ENCODE assay signal across 8 cellular contexts in the genomic region with DNA sequence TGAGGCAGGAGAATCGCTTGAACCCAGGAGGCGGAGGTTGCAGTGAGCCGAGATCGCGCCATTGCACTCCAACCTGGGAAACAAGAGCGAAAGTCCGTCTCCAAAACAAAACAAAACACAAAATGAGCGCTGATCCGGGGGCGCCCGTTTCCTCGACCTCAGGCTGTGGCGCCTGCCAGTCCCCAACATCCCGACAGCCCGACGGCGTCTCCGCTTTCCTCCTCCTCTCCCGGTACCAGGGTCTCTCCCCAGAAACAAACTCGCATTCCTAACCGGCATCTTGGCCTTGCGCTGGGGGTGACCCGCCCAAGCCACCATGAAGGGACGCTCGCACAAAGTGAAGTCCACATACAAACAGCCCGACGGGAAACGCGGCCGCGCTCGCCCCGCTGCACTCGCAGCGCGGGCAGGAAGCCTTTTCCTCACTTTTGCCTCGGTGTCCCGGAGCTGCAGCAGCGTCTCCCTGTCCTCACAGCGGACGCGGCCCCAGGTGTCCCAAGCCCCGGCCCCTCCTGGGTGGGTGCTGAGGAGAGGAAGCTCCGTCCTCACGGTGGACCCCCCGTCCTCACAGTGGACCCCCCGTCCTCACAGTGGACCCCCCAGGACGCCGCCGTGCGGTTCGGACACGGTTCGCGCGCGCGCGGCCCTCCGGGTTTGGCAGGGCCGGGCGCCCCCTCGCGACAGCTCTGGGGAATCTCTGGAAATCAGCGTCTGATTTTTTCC. TPM values are rescaled to one million over a fixed set of nuclear protein-coding genes. Genes with fewer than 3 reads are reported as not detected.
DNase-seq lines count a peak whose midpoint lies in the region; TF ChIP-seq lines count a peak whose summit lies in the region.
"Not testable (repeated sequence)": the region's sequence is repeated elsewhere in the genome, so short reads cannot be mapped to it uniquely, and the experiment has no call there.

No MANE protein-coding gene starts in this region.

- H3K27me3 ChIP-seq in A673 (replicated peaks; ENCODE audit: insufficient read depth, low read depth, low read length, poor library complexity) = not testable (repeated sequence)
- H3K27me3 ChIP-seq in mononuclear cell (ENCODE audit: insufficient read depth, low read length) = peaks cover 20% of the 10 kb centered on the region

- not testable (repeated sequence) for H3K27ac ChIP-seq in A673 (ENCODE audit: low read depth, low read length, poor library complexity, severe bottlenecking)

- CTCF ChIA-PET in A673 (lab: Charles Lee) = not testable (repeated sequence)

- intact Hi-C loops in A673 (cut with micrococcal nuclease; ENCODE audit: unreplicated experiment) = not testable (repeated sequence)

- H3K36me3 ChIP-seq in A673 (ENCODE audit: insufficient read depth, low read length, poor library complexity, severe bottlenecking) = not testable (repeated sequence)

- H3K4me3 ChIP-seq in A673 (ENCODE audit: low read depth, low read length, poor library complexity, severe bottlenecking) = peak overlapping the region; percentile 58
- H3K4me3 ChIP-seq in GM12865 (ENCODE audit: low read depth, low read length) = peak overlapping the region; percentile 24; the same call in 1 of the 2 replicates
- H3K4me3 ChIP-seq in astrocyte of the spinal cord (ENCODE audit: low read depth, low read length) = peak overlapping the region; percentile 46
- H3K4me3 ChIP-seq in mononuclear cell (ENCODE audit: low read length) = peak overlapping the region; percentile 30

- DNase-seq in A673 (ENCODE audit: low spot score) (peak; percentile 66), GM12865 (ENCODE audit: low read depth) (peak; percentile 9), NCI-H2171 treated with DMSO at 0.1 percent for 48 hours (lab: John Stamatoyannopoulos, UW) (peak; percentile 41), astrocyte of the spinal cord (ENCODE audit: low read depth, low spot score) (peak; percentile 56), glomerular visceral epithelial cell (ENCODE audit: extremely low spot score) (peak; percentile 48)
- peak; percentile 19 to 24 for DNase-seq in activated CD4-positive, alpha-beta T cell treated with anti-CD3 and anti-CD28 coated beads for 24 hours (ENCODE audit: low read depth in 2 of 2)
- peak; percentile 31 for DNase-seq in stimulated activated CD4-positive, alpha-beta T cell treated with anti-CD3 and anti-CD28 coated beads, Interleukin-1b, Interleukin-23, amount 100 ng/mL, for 48 hours

- H3K9me3 ChIP-seq in A673 (ENCODE audit: low read depth, low read length, poor library complexity, severe bottlenecking); mononuclear cell (ENCODE audit: low read depth, low read length): not testable (repeated sequence)

- not testable (repeated sequence) for BruUV-seq in A673 (replicated peaks; lab: Mats Ljungman, UMichigan)

- in situ Hi-C loops in astrocyte of the spinal cord (cut with HindIII; ENCODE audit: low sequenced_read_pairs) = not testable (repeated sequence)

- H3K4me1 ChIP-seq in A673 (ENCODE audit: insufficient read depth, low read length, poor library complexity, severe bottlenecking) = not testable (repeated sequence)
- H3K4me1 ChIP-seq in mononuclear cell (ENCODE audit: insufficient read depth, low read length) = peaks cover 13% of the 10 kb centered on the region

- POLR2A ChIA-PET in A673 (lab: Charles Lee; ENCODE audit: low non-redundant PET) = not testable (repeated sequence)

- TF ChIP-seq CTCF in A673 (conservative IDR thresholded peaks at IDR 0.05; ENCODE audit: low read depth, low read length) (peak; percentile 77), GM12865 (IDR thresholded peaks at IDR 0.05; ENCODE audit: insufficient read depth, low read depth, low read length, missing control alignments) (peak; percentile 36), astrocyte of the spinal cord (IDR thresholded peaks at IDR 0.05; ENCODE audit: low read depth, low read length) (peak; percentile 75)

RNA-seq across cellular contexts. Expression of gene TUBB8, which starts 24.6 kb away (rescaled TPM):
- total RNA-seq in A673 (2021) (0.24 and 0.35 TPM in 2 replicates), mononuclear cell (0.21 TPM)

Comparison
In these comparisons a context has a peak if more than half of its experiments do, and no peak if none do; other contexts are left out.
1. DNase-seq: peak in every context shown above with its lines; median percentile 66 in A673; 56 in astrocyte of the spinal cord; 48 in glomerular visceral epithelial cell; 41 in NCI-H2171 treated with DMSO at 0.1 percent for 48 hours; 31 in stimulated activated CD4-positive, alpha-beta T cell treated with anti-CD3 and anti-CD28 coated beads, Interleukin-1b, Interleukin-23, amount 100 ng/mL, for 48 hours; 22 in activated CD4-positive, alpha-beta T cell treated with anti-CD3 and anti-CD28 coated beads for 24 hours; 9 in GM12865.